Comparison of ENCODE assay signal across 8 cellular contexts in genomic region chr11:17991799-17992433, GRCh38. TPM values are rescaled to one million over a fixed set of nuclear protein-coding genes. Genes with fewer than 3 reads are reported as not detected.
DNase-seq lines count a peak whose midpoint lies in the region; ATAC-seq and TF ChIP-seq lines count a peak whose summit lies in the region.

No MANE protein-coding gene starts in this region.

- TF ChIP-seq CTCF in CD8-positive, alpha-beta T cell (IDR thresholded peaks at IDR 0.05), result peak; percentile 96
- TF ChIP-seq CTCF in parathyroid adenoma (IDR thresholded peaks at IDR 0.05), result peak; percentile 69

- no peaks in the 10 kb centered on the region for H3K9me3 Mint-ChIP-seq in CD8-positive, alpha-beta T cell
- no peaks in the 10 kb centered on the region for H3K9me3 Mint-ChIP-seq in activated CD8-positive, alpha-beta T cell treated with anti-CD3 and anti-CD28 coated beads, Interleukin-2, amount 10 ng/mL, durations not matched to agents 7 days and 5 days (ENCODE audit: insufficient read depth)

- H3K27ac Mint-ChIP-seq in CD8-positive, alpha-beta T cell, result no peak overlapping the region
- H3K27ac Mint-ChIP-seq in activated CD8-positive, alpha-beta T cell treated with anti-CD3 and anti-CD28 coated beads, Interleukin-2, amount 10 ng/mL, durations not matched to agents 7 days and 5 days, result no peak overlapping the region

- peaks cover 25% of the 10 kb centered on the region for H3K36me3 ChIP-seq in CD8-positive, alpha-beta T cell (ENCODE audit: insufficient read depth, low read length)
- H3K36me3 ChIP-seq in parathyroid adenoma (ENCODE audit: control insufficient read depth, insufficient read depth, low read length), result no peaks in the 10 kb centered on the region

- H3K9me3 ChIP-seq in CD8-positive, alpha-beta T cell (ENCODE audit: low read length), result no peaks in the 10 kb centered on the region
- H3K9me3 ChIP-seq in parathyroid adenoma (ENCODE audit: control insufficient read depth, low read length), result no peaks in the 10 kb centered on the region

- DNase-seq in CD8-positive, alpha-beta T cell, result peak in 6 of 7 experiments; percentile 20 to 59 (median 40)
- DNase-seq in NCI-H524 (lab: John Stamatoyannopoulos, UW) (peak; percentile 18 to 62), fibroblast of the conjunctiva (ENCODE audit: low read depth) (peak; percentile 57), HuH-7.5 (ENCODE audit: low spot score) (no peak)
- peak; percentile 64 for DNase-seq in activated CD8-positive, alpha-beta T cell treated with anti-CD3 and anti-CD28 coated beads, Interleukin-2, amount 10 ng/mL, durations not matched to agents 7 days and 5 days

- no peaks in the 10 kb centered on the region for H3K27me3 ChIP-seq in CD8-positive, alpha-beta T cell (ENCODE audit: insufficient read depth, low read length)
- no peaks in the 10 kb centered on the region for H3K27me3 ChIP-seq in parathyroid adenoma (ENCODE audit: control insufficient read depth, insufficient read depth, low read length)

- no peaks in the 10 kb centered on the region for H3K27me3 Mint-ChIP-seq in CD8-positive, alpha-beta T cell (ENCODE audit: low read depth)
- no peaks in the 10 kb centered on the region for H3K27me3 Mint-ChIP-seq in activated CD8-positive, alpha-beta T cell treated with anti-CD3 and anti-CD28 coated beads, Interleukin-2, amount 10 ng/mL, durations not matched to agents 7 days and 5 days (ENCODE audit: low read depth)

- POLR2A ChIA-PET in CD8-positive, alpha-beta T cell (lab: Charles Lee), result interaction anchor here (0.9 kb wide), 1 partner anchor 65 kb away, joined by 3 read pairs; no protein-coding TSS in a partner anchor
- POLR2A ChIA-PET in activated CD8-positive, alpha-beta T cell treated with anti-CD3 and anti-CD28 coated beads, Interleukin-2, amount 10 ng/mL, durations not matched to agents 7 days and 5 days (lab: Charles Lee), result no interaction called here

- no peak overlapping the region for H3K9ac ChIP-seq in parathyroid adenoma

- peak; percentile 81 for ATAC-seq in CD8-positive, alpha-beta T cell
- ATAC-seq in GM18873 (IDR thresholded peaks at IDR 0.05; ENCODE audit: low FRiP score, unreplicated experiment) (peak; percentile 69), HG03103 (IDR thresholded peaks at IDR 0.05; ENCODE audit: low read depth, unreplicated experiment) (peak; percentile 74)
- ATAC-seq in activated CD8-positive, alpha-beta T cell treated with anti-CD3 and anti-CD28 coated beads, Interleukin-2, amount 10 ng/mL, durations not matched to agents 7 days and 5 days, result peak; percentile 72

- intact Hi-C loops in CD8-positive, alpha-beta T cell (cut with DNase I, micrococcal nuclease), result loop anchor here (1.0 to 2.0 kb wide), 3 partner anchors 20 to 769 kb away; partner anchors contain the start of gene SAAL1 (in 2 of the 2)

- CTCF ChIA-PET in CD8-positive, alpha-beta T cell (lab: Charles Lee), result interaction anchor here (0.8 to 4.9 kb wide), 14 partner anchors 8 to 773 kb away, joined by 3 to 41 read pairs (median 4); partner anchors contain the start of gene SAAL1
- CTCF ChIA-PET in activated CD8-positive, alpha-beta T cell treated with anti-CD3 and anti-CD28 coated beads, Interleukin-2, amount 10 ng/mL, durations not matched to agents 7 days and 5 days (lab: Charles Lee), result interaction anchor here (0.6 to 6.1 kb wide), 17 partner anchors 8 to 212 kb away, joined by 3 to 41 read pairs (median 4); partner anchors contain the start of genes SAAL1 and SERGEF

- H3K27ac ChIP-seq in CD8-positive, alpha-beta T cell (ENCODE audit: low read depth, low read length), result no peak overlapping the region
- H3K27ac ChIP-seq in parathyroid adenoma, result no peak overlapping the region

- H3K4me2 ChIP-seq in parathyroid adenoma (ENCODE audit: low read length), result no peak overlapping the region

- no peaks in the 10 kb centered on the region for H3K4me1 ChIP-seq in CD8-positive, alpha-beta T cell (ENCODE audit: insufficient read depth, low read length)
- H3K4me1 ChIP-seq in parathyroid adenoma, result no peaks in the 10 kb centered on the region

- H3K36me3 Mint-ChIP-seq in CD8-positive, alpha-beta T cell, result peaks cover 74% of the 10 kb centered on the region
- H3K36me3 Mint-ChIP-seq in activated CD8-positive, alpha-beta T cell treated with anti-CD3 and anti-CD28 coated beads, Interleukin-2, amount 10 ng/mL, durations not matched to agents 7 days and 5 days (ENCODE audit: low read depth), result peaks cover 25% of the 10 kb centered on the region

- H3K79me2 ChIP-seq in parathyroid adenoma, result no peaks in the 10 kb centered on the region

- H3K4me3 Mint-ChIP-seq in CD8-positive, alpha-beta T cell, result no peak overlapping the region
- H3K4me3 Mint-ChIP-seq in activated CD8-positive, alpha-beta T cell treated with anti-CD3 and anti-CD28 coated beads, Interleukin-2, amount 10 ng/mL, durations not matched to agents 7 days and 5 days, result no peak overlapping the region

- no peaks in the 10 kb centered on the region for H3K4me1 Mint-ChIP-seq in CD8-positive, alpha-beta T cell (ENCODE audit: low read depth)
- H3K4me1 Mint-ChIP-seq in activated CD8-positive, alpha-beta T cell treated with anti-CD3 and anti-CD28 coated beads, Interleukin-2, amount 10 ng/mL, durations not matched to agents 7 days and 5 days (ENCODE audit: low read depth), result no peaks in the 10 kb centered on the region

- no peak overlapping the region for H3K4me3 ChIP-seq in CD8-positive, alpha-beta T cell (ENCODE audit: low read depth, low read length)
- no peak overlapping the region for H3K4me3 ChIP-seq in parathyroid adenoma (ENCODE audit: low read depth, low read length)

- no peak overlapping the region for H2AFZ ChIP-seq in parathyroid adenoma

RNA-seq across cellular contexts. Expression of gene SERGEF, which starts 20.9 kb away (rescaled TPM):
- 10 to 100 TPM; 36.6 to 44.7 TPM for total RNA-seq in CD8-positive, alpha-beta T cell
- total RNA-seq in activated CD8-positive, alpha-beta T cell treated with anti-CD3 and anti-CD28 coated beads, Interleukin-2, amount 10 ng/mL, durations not matched to agents 7 days and 5 days, result 10 to 100 TPM; 31.9 to 35.4 TPM

RNA-seq across cellular contexts. Expression of gene TPH1, which starts 54.2 kb away (rescaled TPM):
- total RNA-seq in CD8-positive, alpha-beta T cell, result under 1 TPM; 0.49 to 0.78 TPM
- under 1 TPM; 0.21 to 0.55 TPM for total RNA-seq in activated CD8-positive, alpha-beta T cell treated with anti-CD3 and anti-CD28 coated beads, Interleukin-2, amount 10 ng/mL, durations not matched to agents 7 days and 5 days
